In the genomic region with DNA sequence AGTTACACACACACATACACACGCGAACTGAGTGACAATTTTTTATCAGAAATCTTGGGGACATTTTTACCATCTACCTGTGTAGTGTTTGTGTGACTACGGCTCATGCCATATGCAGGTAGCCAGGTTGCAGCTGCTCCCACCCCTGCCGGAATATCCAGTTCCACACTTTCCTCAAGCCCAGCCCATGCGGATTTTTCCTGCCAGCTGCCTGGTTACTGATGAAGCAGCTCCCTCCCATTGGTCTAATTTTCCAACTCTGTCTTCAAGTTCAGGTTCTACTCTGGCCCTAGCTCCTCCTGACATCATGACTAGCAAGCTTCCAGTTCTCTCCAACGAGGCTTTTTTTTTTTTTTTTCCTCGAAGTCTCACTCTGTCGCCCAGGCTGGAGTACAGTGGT, we compare ENCODE assay signal across 12 cellular contexts. TPM values are rescaled to one million over a fixed set of nuclear protein-coding genes. Genes with fewer than 3 reads are reported as not detected.
DNase-seq lines count a peak whose midpoint lies in the region; ATAC-seq, FAIRE-seq and TF ChIP-seq lines count a peak whose summit lies in the region.
"Had no signal": no experiment of that assay in that cellular context is flagged by ENCODE, and none has a peak within 500 bp of the region (broad histone marks: within the 10 kb centered on the region; RNA-seq: fewer than 3 reads in every experiment).

No MANE protein-coding gene starts in this region.

- ATAC-seq in A549 (peak; percentile 56 to 87; a peak in 4 of 6 replicates), GM12878 (no peak), HG03571 (IDR thresholded peaks at IDR 0.05; ENCODE audit: unreplicated experiment) (no peak)

- DNase-seq in A549 (ENCODE audit: low read depth in 1 of 2, low spot score in 1 of 2) (peak in 1 of 2 experiments; percentile 76), HT1080 (ENCODE audit: low read depth) (peak; percentile 57), GM12878 (ENCODE audit: low read depth, low spot score) (no peak), kidney glomerular epithelial cell (lab: John Stamatoyannopoulos, UW) (peak; percentile 31), NCI-H187 (lab: John Stamatoyannopoulos, UW) (no peak), type B pancreatic cell (ENCODE audit: extremely low spot score, unreplicated experiment) (no peak), HPDE6-E6E7 (ENCODE audit: extremely low spot score) (no peak)

- TF ChIP-seq RAD21 in A549 (conservative IDR thresholded peaks at IDR 0.05 in 1 of 2, IDR thresholded peaks at IDR 0.05 in 1 of 2) = no peak
- TF ChIP-seq RAD21 in GM12878 (IDR thresholded peaks at IDR 0.05; ENCODE audit: insufficient read depth, low read depth, low read length) = no peak

- TF ChIP-seq EP300 in A549 (IDR thresholded peaks at IDR 0.05) = no peak
- no peak for TF ChIP-seq EP300 in GM12878 (IDR thresholded peaks at IDR 0.05; ENCODE audit: borderline replicate concordance in 1 of 2, control insufficient read depth in 1 of 2, low read depth in 2 of 2, low read length in 2 of 2)

- H3K9me3 ChIP-seq in A549 (no peaks in the 10 kb centered on the region), GM12878 (replicated peaks; ENCODE audit: control insufficient read depth, insufficient read depth, low read length) (no peaks in the 10 kb centered on the region)

- H2AFZ ChIP-seq in GM12878 (ENCODE audit: control insufficient read depth, low read depth, low read length) = no peak overlapping the region

- in situ Hi-C loops in GM12878 (cut with MboI) = no loop called here

- H3K27ac Mint-ChIP-seq in type B pancreatic cell = no peak overlapping the region
- H3K27ac Mint-ChIP-seq: activated naive CD4-positive, alpha-beta T cell treated with anti-CD3 and anti-CD28 coated beads, Interleukin-2, amount 50 U/mL, for 24 hours; T-helper 1 cell treated with Interleukin-12 subunit alpha and Interleukin-12 subunit beta and Interleukin-4 antibody, amounts not matched to agents 30 μg/mL and 1 μg/mL, for 36 hours had no signal

- H3K9ac ChIP-seq in GM12878 (ENCODE audit: control insufficient read depth, insufficient read depth, low read length) = no peak overlapping the region

- no peak for TF ChIP-seq POLR2A in A549 (IDR thresholded peaks at IDR 0.05; ENCODE audit: low read length)
- no peak for TF ChIP-seq POLR2A in GM12878 (IDR thresholded peaks at IDR 0.05; ENCODE audit: low read depth, low read length)

- RAD21 ChIA-PET in GM12878 (lab: Charles Lee; ENCODE audit: unreplicated experiment) = no interaction called here

- SMC1A ChIA-PET in GM12878 (lab: Charles Lee; ENCODE audit: uncharacterized antibody, unreplicated experiment) = no interaction called here

- peaks cover 4% of the 10 kb centered on the region for H3K9me3 Mint-ChIP-seq in type B pancreatic cell
- H3K9me3 Mint-ChIP-seq: activated naive CD4-positive, alpha-beta T cell treated with anti-CD3 and anti-CD28 coated beads, Interleukin-2, amount 50 U/mL, for 24 hours had no signal

- FAIRE-seq in A549 (lab: Jason Lieb, UNC) = no peak
- no peak for FAIRE-seq in GM12878 (lab: Jason Lieb, UNC)

- WGBS in A549 (ENCODE audit: missing lambda C conversion rate) = 73% methylated on average over 8 of the region's 8 CpGs
- WGBS in GM12878 (ENCODE audit: insufficient coverage, insufficient replicate concordance, low lambda C conversion rate, missing lambda C conversion rate) = 44% methylated on average over 8 of the region's 8 CpGs

- TF ChIP-seq CTCF in A549 (IDR thresholded peaks at IDR 0.05) (no peak), GM12878 (IDR thresholded peaks at IDR 0.05 in 2 of 3, conservative IDR thresholded peaks at IDR 0.05 in 1 of 3; ENCODE audit: control insufficient read depth in 2 of 3, extremely low read depth in 1 of 3, insufficient read depth in 1 of 3, low read depth in 3 of 3, low read length in 3 of 3) (no peak), type B pancreatic cell (conservative IDR thresholded peaks at IDR 0.05) (no peak)

- no peaks in the 10 kb centered on the region for H4K20me1 ChIP-seq in GM12878 (ENCODE audit: control insufficient read depth, insufficient read depth)

- H3K4me1 ChIP-seq in A549 (peaks cover 28% of the 10 kb centered on the region), GM12878 (ENCODE audit: control insufficient read depth, insufficient read depth, low read length) (no peaks in the 10 kb centered on the region)

- no peaks in the 10 kb centered on the region for H3K79me2 ChIP-seq in GM12878 (ENCODE audit: control insufficient read depth, insufficient read depth, low read length)

- H3K36me3 ChIP-seq in GM12878 (ENCODE audit: control insufficient read depth in 2 of 2, insufficient read depth in 2 of 2, low read length in 1 of 2) = no peaks in the 10 kb centered on the region

- intact Hi-C loops in GM12878 (cut with micrococcal nuclease; ENCODE audit: unreplicated experiment) = no loop called here

- H3K4me3 Mint-ChIP-seq in type B pancreatic cell = no peak overlapping the region
- H3K4me3 Mint-ChIP-seq: activated naive CD4-positive, alpha-beta T cell treated with anti-CD3 and anti-CD28 coated beads, Interleukin-2, amount 50 U/mL, for 24 hours; T-helper 1 cell treated with Interleukin-12 subunit alpha and Interleukin-12 subunit beta and Interleukin-4 antibody, amounts not matched to agents 30 μg/mL and 1 μg/mL, for 36 hours had no signal

- H3K4me2 ChIP-seq in A549 (no peak overlapping the region), GM12878 (ENCODE audit: control insufficient read depth, insufficient read depth) (no peak overlapping the region)

- CTCF ChIA-PET in A549 (lab: Yijun Ruan, JAX) (interaction anchor here (0.6 to 1.8 kb wide), 6 partner anchors 9 to 108 kb away, joined by 3 to 8 read pairs (median 4); no protein-coding TSS in a partner anchor), GM12878 (lab: Yijun Ruan, JAX) (no interaction called here)

- peak overlapping the region in 1 of 2 experiments; percentile 84; a peak in 4 of 6 replicates for H3K27ac ChIP-seq in A549
- H3K27ac ChIP-seq in GM12878 (ENCODE audit: control insufficient read depth, insufficient read depth) = no peak overlapping the region

- H3K27me3 Mint-ChIP-seq in type B pancreatic cell = peaks cover 22% of the 10 kb centered on the region
- H3K27me3 Mint-ChIP-seq: activated naive CD4-positive, alpha-beta T cell treated with anti-CD3 and anti-CD28 coated beads, Interleukin-2, amount 50 U/mL, for 24 hours had no signal

- H3K4me1 Mint-ChIP-seq in type B pancreatic cell (ENCODE audit: unreplicated experiment) = no peaks in the 10 kb centered on the region
- H3K4me1 Mint-ChIP-seq: activated naive CD4-positive, alpha-beta T cell treated with anti-CD3 and anti-CD28 coated beads, Interleukin-2, amount 50 U/mL, for 24 hours had no signal

- BruUV-seq in GM12878 (replicated peaks; lab: Mats Ljungman, UMichigan) = no TSS peak

- H3K36me3 Mint-ChIP-seq in type B pancreatic cell = no peaks in the 10 kb centered on the region
- H3K36me3 Mint-ChIP-seq: activated naive CD4-positive, alpha-beta T cell treated with anti-CD3 and anti-CD28 coated beads, Interleukin-2, amount 50 U/mL, for 24 hours had no signal

- H3K27me3 ChIP-seq in GM12878 (replicated peaks in 1 of 2; ENCODE audit: control insufficient read depth in 2 of 2, insufficient read depth in 2 of 2, low read length in 1 of 2) = no peaks in the 10 kb centered on the region

- no peak overlapping the region for H3K4me3 ChIP-seq in A549
- H3K4me3 ChIP-seq in GM12878 = no peak overlapping the region

- POLR2A ChIA-PET in A549 (lab: Yijun Ruan, JAX) (interaction anchor here (0.6 to 0.7 kb wide), 2 partner anchors 18 to 406 kb away, joined by 3 to 5 read pairs; no protein-coding TSS in a partner anchor), GM12878 (lab: Charles Lee) (no interaction called here)

RNA-seq across cellular contexts. Expression of gene GSG1L2, which starts 4.8 kb away (rescaled TPM):
- polyA plus RNA-seq in A549 (2011; rRNA removed) (not detected in 2 replicates), A549 (2017; fragmentation: RNase III; extraction: RNeasy Plus Mini Kit Qiagen cat#74134 plus additional on column Dnase treatment) (not detected in 3 replicates), GM12878 (2011; rRNA removed) (not detected in 2 replicates), GM12878 (2014; fragmentation: Illumina TruSeq; extraction: Trizol) (not detected in 2 replicates), GM12878 (2014; fragmentation: Nextera tagmentation; extraction: Ambion mirVana) (not detected), GM12878 (2014; rRNA removed) (not detected in 2 replicates), GM12878 (2016; fragmentation: Nextera tagmentation; extraction: Ambion mirVana) (not detected)
- 0.08 TPM in 1 of 2 replicates, not detected in the other for polyA plus RNA-seq in A549 (2012; cell fraction: cytosol; rRNA removed)
- polyA plus RNA-seq in A549 (2012; cell fraction: nucleus; rRNA removed) = 0.23 TPM in 1 of 2 replicates, not detected in the other
- not detected in 2 replicates for polyA minus RNA-seq in A549 (2011; rRNA and poly(A)+ RNA removed)
- total RNA-seq in HT1080 (2014; rRNA removed; shearing (Covaris generic)) = not detected in 2 replicates
- polyA plus RNA-seq in HT1080 (2015; cell fraction: cytosol; rRNA removed) = not detected in 2 replicates
- not detected in 2 replicates for polyA plus RNA-seq in HT1080 (2015; cell fraction: nucleus; rRNA removed)
- total RNA-seq in GM12878 (2013; cell fraction: nucleolus; rRNA removed) = not detected in 2 replicates
- total RNA-seq in GM12878 (2014; rRNA removed) (not detected in 2 replicates), GM12878 (2014; rRNA removed; fragmentation: Illumina TruSeq; extraction: Trizol) (not detected in 2 replicates), GM12878 (2021) (not detected in 2 replicates), type B pancreatic cell (ENCODE audit: low replicate concordance) (not detected in 2 replicates)
- not detected for polyA plus RNA-seq in GM12878 (2011; ENCODE audit: low read depth)
- not detected in 2 replicates for polyA plus RNA-seq in GM12878 (2011; cell fraction: cytosol; rRNA removed)
- polyA plus RNA-seq in GM12878 (2011; cell fraction: nucleus; rRNA removed) = not detected in 2 replicates
- not detected in 2 replicates for polyA plus RNA-seq in GM12878 (2012)
- not detected in 2 replicates for polyA minus RNA-seq in GM12878 (2011; rRNA and poly(A)+ RNA removed)
- polyA minus RNA-seq in GM12878 (2011; cell fraction: cytosol; rRNA and poly(A)+ RNA removed) = not detected in 2 replicates
- not detected in 2 replicates for polyA minus RNA-seq in GM12878 (2011; cell fraction: nucleus; rRNA and poly(A)+ RNA removed)
- polyA plus RNA-seq: BJ, neural cell had no signal

RNA-seq across cellular contexts. Expression of gene GLP2R, which starts 8.6 kb away (rescaled TPM):
- 48.7 and 76.4 TPM in 2 replicates for polyA plus RNA-seq in A549 (2011; rRNA removed)
- polyA plus RNA-seq in A549 (2012; cell fraction: cytosol; rRNA removed) = 9.6 and 16.7 TPM in 2 replicates
- polyA plus RNA-seq in A549 (2012; cell fraction: nucleus; rRNA removed) = 7.3 and 11.0 TPM in 2 replicates
- 23.6 to 34.1 TPM (median 27.9 TPM) in 3 replicates for polyA plus RNA-seq in A549 (2017; fragmentation: RNase III; extraction: RNeasy Plus Mini Kit Qiagen cat#74134 plus additional on column Dnase treatment)
- 153 and 165 TPM in 2 replicates for polyA minus RNA-seq in A549 (2011; rRNA and poly(A)+ RNA removed)
- total RNA-seq in HT1080 (2014; rRNA removed; shearing (Covaris generic)) = 0.63 and 0.90 TPM in 2 replicates
- 0.17 and 0.20 TPM in 2 replicates for polyA plus RNA-seq in HT1080 (2015; cell fraction: cytosol; rRNA removed)
- polyA plus RNA-seq in HT1080 (2015; cell fraction: nucleus; rRNA removed) = 0.05 and 0.25 TPM in 2 replicates
- total RNA-seq in GM12878 (2013; cell fraction: nucleolus; rRNA removed) = not detected in 2 replicates
- not detected in 2 replicates for total RNA-seq in GM12878 (2014; rRNA removed)
- total RNA-seq in GM12878 (2014; rRNA removed; fragmentation: Illumina TruSeq; extraction: Trizol) = not detected in 2 replicates
- not detected in 2 replicates for total RNA-seq in GM12878 (2021)
- not detected for polyA plus RNA-seq in GM12878 (2011; ENCODE audit: low read depth)
- polyA plus RNA-seq in GM12878 (2011; rRNA removed) = 0.04 TPM in 1 of 2 replicates, not detected in the other
- not detected in 2 replicates for polyA plus RNA-seq in GM12878 (2011; cell fraction: cytosol; rRNA removed)
- not detected in 2 replicates for polyA plus RNA-seq in GM12878 (2011; cell fraction: nucleus; rRNA removed)
- not detected in 2 replicates for polyA plus RNA-seq in GM12878 (2012)
- not detected in 2 replicates for polyA plus RNA-seq in GM12878 (2014; fragmentation: Illumina TruSeq; extraction: Trizol)
- polyA plus RNA-seq in GM12878 (2014; fragmentation: Nextera tagmentation; extraction: Ambion mirVana) = not detected
- polyA plus RNA-seq in GM12878 (2014; rRNA removed) = not detected in 2 replicates
- polyA plus RNA-seq in GM12878 (2016; fragmentation: Nextera tagmentation; extraction: Ambion mirVana) = not detected
- not detected in 2 replicates for polyA minus RNA-seq in GM12878 (2011; rRNA and poly(A)+ RNA removed)
- polyA minus RNA-seq in GM12878 (2011; cell fraction: cytosol; rRNA and poly(A)+ RNA removed) = 2.1 and 3.6 TPM in 2 replicates
- 0.73 TPM in 1 of 2 replicates, not detected in the other for polyA minus RNA-seq in GM12878 (2011; cell fraction: nucleus; rRNA and poly(A)+ RNA removed)
- total RNA-seq in type B pancreatic cell (ENCODE audit: low replicate concordance) = not detected in 2 replicates
- polyA plus RNA-seq: neural cell had no signal

RNA-seq across cellular contexts. Expression of gene DHRS7C, which starts 25.7 kb away (rescaled TPM):
- polyA plus RNA-seq in A549 (2011; rRNA removed) (not detected in 2 replicates), A549 (2017; fragmentation: RNase III; extraction: RNeasy Plus Mini Kit Qiagen cat#74134 plus additional on column Dnase treatment) (not detected in 3 replicates), GM12878 (2011; rRNA removed) (not detected in 2 replicates), GM12878 (2014; fragmentation: Illumina TruSeq; extraction: Trizol) (not detected in 2 replicates), GM12878 (2014; fragmentation: Nextera tagmentation; extraction: Ambion mirVana) (not detected), GM12878 (2014; rRNA removed) (not detected in 2 replicates), GM12878 (2016; fragmentation: Nextera tagmentation; extraction: Ambion mirVana) (not detected)
- polyA plus RNA-seq in A549 (2012; cell fraction: cytosol; rRNA removed) = not detected in 2 replicates
- polyA plus RNA-seq in A549 (2012; cell fraction: nucleus; rRNA removed) = not detected in 2 replicates
- polyA minus RNA-seq in A549 (2011; rRNA and poly(A)+ RNA removed) = not detected in 2 replicates
- total RNA-seq in HT1080 (2014; rRNA removed; shearing (Covaris generic)) = not detected in 2 replicates
- polyA plus RNA-seq in HT1080 (2015; cell fraction: cytosol; rRNA removed) = not detected in 2 replicates
- polyA plus RNA-seq in HT1080 (2015; cell fraction: nucleus; rRNA removed) = not detected in 2 replicates
- total RNA-seq in GM12878 (2013; cell fraction: nucleolus; rRNA removed) = not detected in 2 replicates
- total RNA-seq in GM12878 (2014; rRNA removed) (not detected in 2 replicates), GM12878 (2014; rRNA removed; fragmentation: Illumina TruSeq; extraction: Trizol) (not detected in 2 replicates), GM12878 (2021) (not detected in 2 replicates), type B pancreatic cell (ENCODE audit: low replicate concordance) (not detected in 2 replicates)
- not detected for polyA plus RNA-seq in GM12878 (2011; ENCODE audit: low read depth)
- polyA plus RNA-seq in GM12878 (2011; cell fraction: cytosol; rRNA removed) = not detected in 2 replicates
- polyA plus RNA-seq in GM12878 (2011; cell fraction: nucleus; rRNA removed) = not detected in 2 replicates
- polyA plus RNA-seq in GM12878 (2012) = not detected in 2 replicates
- not detected in 2 replicates for polyA minus RNA-seq in GM12878 (2011; rRNA and poly(A)+ RNA removed)
- not detected in 2 replicates for polyA minus RNA-seq in GM12878 (2011; cell fraction: cytosol; rRNA and poly(A)+ RNA removed)
- polyA minus RNA-seq in GM12878 (2011; cell fraction: nucleus; rRNA and poly(A)+ RNA removed) = not detected in 2 replicates
- polyA plus RNA-seq: BJ, neural cell had no signal

Comparison
In these comparisons a context has a peak if more than half of its experiments do, and no peak if none do; other contexts are left out.
1. ATAC-seq: peak in A549 (2 of 2); none in GM12878 (single experiment) and HG03571 (single experiment).
2. DNase-seq: peak in HT1080 (single experiment) and kidney glomerular epithelial cell (single experiment); none in GM12878 (single experiment), NCI-H187 (0 of 2), type B pancreatic cell (single experiment) and HPDE6-E6E7 (single experiment).
3. Of the 24 proteins assayed by ChIP-seq in both GM12878 and A549: peak only in GM12878: none; only in A549: none; in both: RFX5; in neither: 23.